1 cellular context compared by ENCODE assay signal in the genomic region with DNA sequence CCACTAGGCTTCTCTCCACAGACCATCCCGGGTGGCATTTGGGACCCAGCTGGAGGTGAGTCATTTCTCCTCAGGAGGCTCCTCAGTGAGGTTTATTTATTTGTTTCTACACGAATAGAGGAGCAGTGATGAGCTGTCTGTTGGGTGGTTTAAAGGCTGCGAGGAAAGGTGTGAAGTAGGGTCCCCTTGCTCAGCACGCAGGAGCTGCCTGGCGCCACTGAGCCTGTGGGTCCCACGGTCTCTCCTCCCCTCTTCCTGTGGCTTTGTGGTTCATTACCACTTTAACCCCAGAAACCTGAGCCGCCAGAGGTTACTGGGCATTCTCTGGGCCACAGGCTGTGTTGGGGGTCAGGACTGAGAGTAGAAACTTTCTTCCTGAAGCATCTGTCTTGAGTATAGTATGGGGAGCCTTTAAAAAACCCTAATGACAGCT.
TF ChIP-seq lines count a peak whose summit lies in the region.

No MANE protein-coding gene starts in this region.

TF ChIP-seq in HEK293, 187 proteins besides CTCF, POLR2A, EP300 and RAD21 (continued from another document):
- TF ChIP-seq, protein P1, sequence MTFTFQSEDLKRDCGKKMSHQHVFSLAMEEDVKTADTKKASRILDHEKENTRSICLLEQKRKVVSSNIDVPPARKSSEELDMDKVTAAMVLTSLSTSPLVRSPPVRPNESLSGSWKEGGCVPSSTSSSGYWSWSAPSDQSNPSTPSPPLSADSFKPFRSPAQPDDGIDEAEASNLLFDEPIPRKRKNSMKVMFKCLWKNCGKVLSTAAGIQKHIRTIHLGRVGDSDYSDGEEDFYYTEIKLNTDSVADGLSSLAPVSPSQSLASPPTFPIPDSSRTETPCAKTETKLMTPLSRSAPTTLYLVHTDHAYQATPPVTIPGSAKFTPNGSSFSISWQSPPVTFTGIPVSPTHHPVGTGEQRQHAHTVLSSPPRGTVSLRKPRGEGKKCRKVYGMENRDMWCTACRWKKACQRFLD (tag by site-specific recombination; IDR thresholded peaks at IDR 0.05): no peak
- TF ChIP-seq GLIS1 (tag by site-specific recombination; IDR thresholded peaks at IDR 0.05) (peak; percentile 94), ZNF529 (tag by site-specific recombination; IDR thresholded peaks at IDR 0.05; ENCODE audit: insufficient replicate concordance) (no peak), ZFP69B (tag by site-specific recombination; IDR thresholded peaks at IDR 0.05) (peak; percentile 89), ZNF558 (tag by site-specific recombination; IDR thresholded peaks at IDR 0.05) (no peak), ZNF366 (tag by site-specific recombination; conservative IDR thresholded peaks at IDR 0.05) (peak; percentile 40; the same call in 1 of the 2 replicates), ZNF707 (tag by site-specific recombination; IDR thresholded peaks at IDR 0.05) (no peak), ELK4 (IDR thresholded peaks at IDR 0.05; ENCODE audit: borderline replicate concordance, low read depth, low read length) (no peak), ZNF701 (tag by site-specific recombination; IDR thresholded peaks at IDR 0.05) (no peak), ZNF473 (tag by site-specific recombination; IDR thresholded peaks at IDR 0.05) (no peak), ZSCAN23 (tag by site-specific recombination; IDR thresholded peaks at IDR 0.05) (no peak), ZNF658 (tag by site-specific recombination; IDR thresholded peaks at IDR 0.05) (no peak), KLF16 (tag by site-specific recombination; IDR thresholded peaks at IDR 0.05) (no peak), ZNF221 (tag by site-specific recombination; IDR thresholded peaks at IDR 0.05; ENCODE audit: borderline replicate concordance) (no peak), ZNF354C (tag by site-specific recombination; IDR thresholded peaks at IDR 0.05; ENCODE audit: borderline replicate concordance, low read depth) (no peak), ZBTB48 (tag by site-specific recombination; IDR thresholded peaks at IDR 0.05) (no peak), SP7 (tag by site-specific recombination; IDR thresholded peaks at IDR 0.05) (0 out of 2 replicates have a peak, but pooled peaks have one; percentile 15), ZNF24 (tag by site-specific recombination; IDR thresholded peaks at IDR 0.05) (no peak), ZFP41 (tag by site-specific recombination; IDR thresholded peaks at IDR 0.05; ENCODE audit: borderline replicate concordance) (no peak), SCRT1 (tag by site-specific recombination; IDR thresholded peaks at IDR 0.05; ENCODE audit: borderline replicate concordance) (no peak), ZNF654 (tag by site-specific recombination; IDR thresholded peaks at IDR 0.05; ENCODE audit: low read depth) (no peak), SP2 (tag by site-specific recombination; IDR thresholded peaks at IDR 0.05) (peak; percentile 16; the same call in 1 of the 2 replicates), SP3 (tag by site-specific recombination; IDR thresholded peaks at IDR 0.05) (no peak)
- TF ChIP-seq, protein P2, sequence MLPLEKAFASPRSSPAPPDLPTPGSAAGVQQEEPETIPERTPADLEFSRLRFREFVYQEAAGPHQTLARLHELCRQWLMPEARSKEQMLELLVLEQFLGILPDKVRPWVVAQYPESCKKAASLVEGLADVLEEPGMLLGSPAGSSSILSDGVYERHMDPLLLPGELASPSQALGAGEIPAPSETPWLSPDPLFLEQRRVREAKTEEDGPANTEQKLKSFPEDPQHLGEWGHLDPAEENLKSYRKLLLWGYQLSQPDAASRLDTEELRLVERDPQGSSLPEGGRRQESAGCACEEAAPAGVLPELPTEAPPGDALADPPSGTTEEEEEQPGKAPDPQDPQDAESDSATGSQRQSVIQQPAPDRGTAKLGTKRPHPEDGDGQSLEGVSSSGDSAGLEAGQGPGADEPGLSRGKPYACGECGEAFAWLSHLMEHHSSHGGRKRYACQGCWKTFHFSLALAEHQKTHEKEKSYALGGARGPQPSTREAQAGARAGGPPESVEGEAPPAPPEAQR (tag by site-specific recombination; IDR thresholded peaks at IDR 0.05): no peak
- TF ChIP-seq, protein P3, sequence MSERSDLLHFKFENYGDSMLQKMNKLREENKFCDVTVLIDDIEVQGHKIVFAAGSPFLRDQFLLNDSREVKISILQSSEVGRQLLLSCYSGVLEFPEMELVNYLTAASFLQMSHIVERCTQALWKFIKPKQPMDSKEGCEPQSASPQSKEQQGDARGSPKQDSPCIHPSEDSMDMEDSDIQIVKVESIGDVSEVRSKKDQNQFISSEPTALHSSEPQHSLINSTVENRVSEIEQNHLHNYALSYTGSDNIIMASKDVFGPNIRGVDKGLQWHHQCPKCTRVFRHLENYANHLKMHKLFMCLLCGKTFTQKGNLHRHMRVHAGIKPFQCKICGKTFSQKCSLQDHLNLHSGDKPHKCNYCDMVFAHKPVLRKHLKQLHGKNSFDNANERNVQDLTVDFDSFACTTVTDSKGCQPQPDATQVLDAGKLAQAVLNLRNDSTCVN (tag by site-specific recombination; optimal IDR thresholded peaks at IDR 0.05): no peak
- TF ChIP-seq, protein P4, sequence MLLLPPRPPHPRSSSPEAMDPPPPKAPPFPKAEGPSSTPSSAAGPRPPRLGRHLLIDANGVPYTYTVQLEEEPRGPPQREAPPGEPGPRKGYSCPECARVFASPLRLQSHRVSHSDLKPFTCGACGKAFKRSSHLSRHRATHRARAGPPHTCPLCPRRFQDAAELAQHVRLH (tag by site-specific recombination; IDR thresholded peaks at IDR 0.05): no peak
- TF ChIP-seq, protein P5, sequence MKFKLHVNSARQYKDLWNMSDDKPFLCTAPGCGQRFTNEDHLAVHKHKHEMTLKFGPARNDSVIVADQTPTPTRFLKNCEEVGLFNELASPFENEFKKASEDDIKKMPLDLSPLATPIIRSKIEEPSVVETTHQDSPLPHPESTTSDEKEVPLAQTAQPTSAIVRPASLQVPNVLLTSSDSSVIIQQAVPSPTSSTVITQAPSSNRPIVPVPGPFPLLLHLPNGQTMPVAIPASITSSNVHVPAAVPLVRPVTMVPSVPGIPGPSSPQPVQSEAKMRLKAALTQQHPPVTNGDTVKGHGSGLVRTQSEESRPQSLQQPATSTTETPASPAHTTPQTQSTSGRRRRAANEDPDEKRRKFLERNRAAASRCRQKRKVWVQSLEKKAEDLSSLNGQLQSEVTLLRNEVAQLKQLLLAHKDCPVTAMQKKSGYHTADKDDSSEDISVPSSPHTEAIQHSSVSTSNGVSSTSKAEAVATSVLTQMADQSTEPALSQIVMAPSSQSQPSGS (tag by site-specific recombination; IDR thresholded peaks at IDR 0.05; ENCODE audit: low read depth): no peak
- TF ChIP-seq, protein P6, sequence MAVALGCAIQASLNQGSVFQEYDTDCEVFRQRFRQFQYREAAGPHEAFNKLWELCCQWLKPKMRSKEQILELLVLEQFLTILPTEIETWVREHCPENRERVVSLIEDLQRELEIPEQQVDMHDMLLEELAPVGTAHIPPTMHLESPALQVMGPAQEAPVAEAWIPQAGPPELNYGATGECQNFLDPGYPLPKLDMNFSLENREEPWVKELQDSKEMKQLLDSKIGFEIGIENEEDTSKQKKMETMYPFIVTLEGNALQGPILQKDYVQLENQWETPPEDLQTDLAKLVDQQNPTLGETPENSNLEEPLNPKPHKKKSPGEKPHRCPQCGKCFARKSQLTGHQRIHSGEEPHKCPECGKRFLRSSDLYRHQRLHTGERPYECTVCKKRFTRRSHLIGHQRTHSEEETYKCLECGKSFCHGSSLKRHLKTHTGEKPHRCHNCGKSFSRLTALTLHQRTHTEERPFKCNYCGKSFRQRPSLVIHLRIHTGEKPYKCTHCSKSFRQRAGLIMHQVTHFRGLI (tag by site-specific recombination; IDR thresholded peaks at IDR 0.05): no peak
TF ChIP-seq in HEK293: peak in this region for 9.
